ENCODE assay signal across 22 cellular contexts in genomic region chr2:132978840-132979239, GRCh38.
DNase-seq lines count a peak whose midpoint lies in the region; ATAC-seq, FAIRE-seq and TF ChIP-seq lines count a peak whose summit lies in the region.
"Had no signal": no experiment of that assay in that cellular context is flagged by ENCODE, and none has a peak within 500 bp of the region (broad histone marks: within the 10 kb centered on the region; RNA-seq: fewer than 3 reads in every experiment).

No MANE protein-coding gene starts in this region.

- peaks cover 0 to 3% of the 10 kb centered on the region in 2 donors for H3K9me3 Mint-ChIP-seq in stimulated activated naive B cell treated with anti-CD40 and anti-IgM and Interleukin-4, amounts not matched to agents 10 μg/mL and 1 μg/mL and 100 μg/mL, for 72 hours
- H3K9me3 Mint-ChIP-seq: endodermal cell, IgD-negative memory B cell had no signal

- TF ChIP-seq CTCF in omental fat pad (IDR thresholded peaks at IDR 0.05) = no peak

- H3K27me3 Mint-ChIP-seq in stimulated activated naive B cell treated with anti-CD40 and anti-IgM and Interleukin-4, amounts not matched to agents 10 μg/mL and 1 μg/mL and 100 μg/mL, for 72 hours = peaks cover 0 to 1% of the 10 kb centered on the region in 2 donors
- H3K27me3 Mint-ChIP-seq: activated naive CD8-positive, alpha-beta T cell; CD4-positive, CD25-positive, alpha-beta regulatory T cell; stimulated activated naive CD8-positive, alpha-beta T cell treated with anti-CD3 and anti-CD28 coated beads, Interleukin-15, amount 100 ng/mL, for 72 hours had no signal

- no peaks in the 10 kb centered on the region for H3K36me3 Mint-ChIP-seq in stimulated activated naive B cell treated with anti-CD40 and anti-IgM and Interleukin-4, amounts not matched to agents 10 μg/mL and 1 μg/mL and 100 μg/mL, for 72 hours
- H3K36me3 Mint-ChIP-seq: activated naive CD8-positive, alpha-beta T cell; CD4-positive, CD25-positive, alpha-beta regulatory T cell; IgD-negative memory B cell; immature natural killer cell had no signal

- H3K4me3 Mint-ChIP-seq in stimulated activated naive B cell treated with anti-CD40 and anti-IgM and Interleukin-4, amounts not matched to agents 10 μg/mL and 1 μg/mL and 100 μg/mL, for 72 hours = no peak overlapping the region
- H3K4me3 Mint-ChIP-seq: activated naive CD8-positive, alpha-beta T cell; CD4-positive, CD25-positive, alpha-beta regulatory T cell; endodermal cell; IgD-negative memory B cell; immature natural killer cell; stimulated activated naive CD8-positive, alpha-beta T cell treated with anti-CD3 and anti-CD28 coated beads, Interleukin-15, amount 100 ng/mL, for 72 hours had no signal

- DNase-seq in GM18507 (ENCODE audit: extremely low spot score, insufficient read length, low read depth) (no peak), M059J (ENCODE audit: low read depth) (peak; percentile 81), foreskin melanocyte (peak; percentile 90), omental fat pad (ENCODE audit: low spot score) (no peak), DMS114 treated with DMSO at 0.1 percent for 48 hours (lab: John Stamatoyannopoulos, UW; ENCODE audit: unreplicated experiment) (no peak), DMS 273 treated with DMSO at 0.1 percent for 48 hours (lab: John Stamatoyannopoulos, UW) (no peak)
- DNase-seq in stimulated activated naive B cell treated with anti-CD40 and anti-IgM and Interleukin-4, amounts not matched to agents 10 μg/mL and 1 μg/mL and 100 μg/mL, for 72 hours = no peak
- DNase-seq: CD4-positive, CD25-positive, alpha-beta regulatory T cell; endodermal cell; GOT3; heart right ventricle; immature natural killer cell; left ventricle myocardium inferior; mucosa of descending colon; NCI-H1694; OCI-M1; Right ventricle myocardium superior; stimulated activated naive CD8-positive, alpha-beta T cell treated with anti-CD3 and anti-CD28 coated beads, Interleukin-15, amount 100 ng/mL, for 72 hours had no signal

- FAIRE-seq in GM18507 (lab: Jason Lieb, UNC) = peak; percentile 74
- FAIRE-seq: TTC549 had no signal

- peak; percentile 52 for ATAC-seq in GM21390 (IDR thresholded peaks at IDR 0.05; ENCODE audit: unreplicated experiment)
- no peak for ATAC-seq in stimulated activated naive B cell treated with anti-CD40 and anti-IgM and Interleukin-4, amounts not matched to agents 10 μg/mL and 1 μg/mL and 100 μg/mL, for 72 hours (replicated peaks)
- no peak for ATAC-seq in omental fat pad (ENCODE audit: low FRiP score)
- ATAC-seq: heart right ventricle; mucosa of descending colon; stimulated activated naive CD8-positive, alpha-beta T cell treated with anti-CD3 and anti-CD28 coated beads, Interleukin-15, amount 100 ng/mL, for 72 hours had no signal

- H3K27ac Mint-ChIP-seq in stimulated activated naive B cell treated with anti-CD40 and anti-IgM and Interleukin-4, amounts not matched to agents 10 μg/mL and 1 μg/mL and 100 μg/mL, for 72 hours = no peak overlapping the region
- H3K27ac Mint-ChIP-seq: activated naive CD8-positive, alpha-beta T cell; CD4-positive, CD25-positive, alpha-beta regulatory T cell; endodermal cell; immature natural killer cell had no signal

- H3K4me1 Mint-ChIP-seq in stimulated activated naive B cell treated with anti-CD40 and anti-IgM and Interleukin-4, amounts not matched to agents 10 μg/mL and 1 μg/mL and 100 μg/mL, for 72 hours = no peaks in the 10 kb centered on the region
- H3K4me1 Mint-ChIP-seq: CD4-positive, CD25-positive, alpha-beta regulatory T cell; IgD-negative memory B cell; immature natural killer cell; stimulated activated naive CD8-positive, alpha-beta T cell treated with anti-CD3 and anti-CD28 coated beads, Interleukin-15, amount 100 ng/mL, for 72 hours had no signal

Comparison
In these comparisons a context has a peak if more than half of its experiments do, and no peak if none do; other contexts are left out.
1. DNase-seq: peak in M059J (single experiment) and foreskin melanocyte (single experiment); none in GM18507 (single experiment), stimulated activated naive B cell treated with anti-CD40 and anti-IgM and Interleukin-4, amounts not matched to agents 10 μg/mL and 1 μg/mL and 100 μg/mL, for 72 hours (single experiment), omental fat pad (single experiment), DMS114 treated with DMSO at 0.1 percent for 48 hours (single experiment) and DMS 273 treated with DMSO at 0.1 percent for 48 hours (single experiment).